Comparison of ENCODE assay signal across 8 cellular contexts in genomic region chr11:705646-706438, GRCh38.
A peak's percentile ranks its signal among the peaks of the same experiment; 100 is the strongest.
DNase-seq lines count a peak whose midpoint lies in the region; ATAC-seq and TF ChIP-seq lines count a peak whose summit lies in the region.

EPS8L2 (plus strand) TSS chr11:706231; CDS start chr11:709408, 3,177 bp downstream.

- peak; percentile 35 for ATAC-seq in effector memory CD8-positive, alpha-beta T cell (replicated peaks)
- no peak for ATAC-seq in GM21447 (IDR thresholded peaks at IDR 0.05; ENCODE audit: unreplicated experiment)

- peak within 1 kb of the TSS; percentile 37 to 50 for H3K4me3 Mint-ChIP-seq in effector memory CD8-positive, alpha-beta T cell

- H3K27ac Mint-ChIP-seq in effector memory CD8-positive, alpha-beta T cell, result no peak within 1 kb of the TSS

- no peak for TF ChIP-seq EP300 in Ishikawa (IDR thresholded peaks at IDR 0.05; ENCODE audit: borderline replicate concordance)

- H3K4me1 Mint-ChIP-seq in effector memory CD8-positive, alpha-beta T cell (ENCODE audit: low read depth in 2 of 2), result peaks cover 3 to 9% of the 10 kb centered on the region in 2 donors

- H3K4me3 ChIP-seq in AG09309 (ENCODE audit: control insufficient read depth, low read depth, low read length), result peak within 1 kb of the TSS; percentile 85
- H3K4me3 ChIP-seq in mucosa of stomach (ENCODE audit: low read length), result peak within 1 kb of the TSS; percentile 75

- H3K27me3 ChIP-seq in mucosa of stomach (ENCODE audit: control insufficient read depth, insufficient read depth, low read length), result peaks cover 10% of the 10 kb centered on the region

- peaks cover 18 to 38% of the 10 kb centered on the region in 2 donors for H3K27me3 Mint-ChIP-seq in effector memory CD8-positive, alpha-beta T cell

- no peaks in the 10 kb centered on the region for H3K9me3 ChIP-seq in mucosa of stomach (ENCODE audit: control insufficient read depth, low read length)

- H3K9me3 Mint-ChIP-seq in effector memory CD8-positive, alpha-beta T cell, result no peaks in the 10 kb centered on the region

- H3K4me1 ChIP-seq in mucosa of stomach (ENCODE audit: control insufficient read depth, insufficient read depth, low read length), result peaks cover 64% of the 10 kb centered on the region

- peak within 1 kb of the TSS; percentile 75 for H3K9ac ChIP-seq in mucosa of stomach (ENCODE audit: low read length)

- DNase-seq in AG09309 (ENCODE audit: low read depth), result no peak
- no peak for DNase-seq in effector memory CD8-positive, alpha-beta T cell
- DNase-seq in NCI-H774 (lab: John Stamatoyannopoulos, UW), result no peak
- DNase-seq in SKM-1 (lab: John Stamatoyannopoulos, UW; ENCODE audit: unreplicated experiment), result no peak
- DNase-seq in NCI-H510A treated with DMSO at 0.1 percent for 48 hours (lab: John Stamatoyannopoulos, UW), result no peak

- no peak for TF ChIP-seq RAD21 in Ishikawa (IDR thresholded peaks at IDR 0.05; ENCODE audit: low read depth)

- no peaks in the 10 kb centered on the region for H3K36me3 Mint-ChIP-seq in effector memory CD8-positive, alpha-beta T cell (ENCODE audit: insufficient read depth)

- no peak for TF ChIP-seq CTCF in AG09309 (IDR thresholded peaks at IDR 0.05; ENCODE audit: control insufficient read depth, insufficient read depth, low read depth, low read length, missing control alignments)

- no peaks in the 10 kb centered on the region for H3K36me3 ChIP-seq in mucosa of stomach (ENCODE audit: control insufficient read depth, insufficient read depth, low read length)

TF ChIP-seq in Ishikawa, 13 proteins besides CTCF, POLR2A, EP300 and RAD21:
- TF ChIP-seq EGR1 (IDR thresholded peaks at IDR 0.05) (peak; percentile 90), CEBPB (IDR thresholded peaks at IDR 0.05) (no peak), REST (IDR thresholded peaks at IDR 0.05; ENCODE audit: low read depth) (no peak), YY1 (IDR thresholded peaks at IDR 0.05; ENCODE audit: low read depth) (0 out of 2 replicates have a peak, but pooled peaks have one; percentile 29)
